Comparison of ENCODE assay signal across 23 cellular contexts in the genomic region with DNA sequence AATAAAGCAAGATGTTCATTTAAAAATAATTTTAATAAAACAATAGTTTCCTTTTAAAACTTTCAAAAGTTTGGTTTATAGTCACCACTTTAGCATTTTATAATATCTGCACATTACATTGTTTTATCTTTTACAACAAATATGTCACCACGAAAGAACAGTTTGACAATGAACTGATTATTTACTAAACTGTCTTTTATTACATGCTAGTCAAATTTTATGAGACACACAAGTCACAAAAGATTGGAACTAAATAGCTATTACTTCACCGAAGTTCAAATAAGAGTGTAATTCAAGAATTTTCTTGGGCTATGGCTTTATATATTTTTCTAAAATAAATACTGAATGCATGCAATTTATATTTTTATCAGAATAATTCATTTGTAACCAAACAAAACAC. TPM values are rescaled to one million over a fixed set of nuclear protein-coding genes. Genes with fewer than 3 reads are reported as not detected.
DNase-seq lines count a peak whose midpoint lies in the region; ATAC-seq, FAIRE-seq and TF ChIP-seq lines count a peak whose summit lies in the region.
"Had no signal": no experiment of that assay in that cellular context is flagged by ENCODE, and none has a peak within 500 bp of the region (broad histone marks: within the 10 kb centered on the region; RNA-seq: fewer than 3 reads in every experiment).

No MANE protein-coding gene starts in this region.

- DNase-seq in cardiac muscle cell (ENCODE audit: low read depth in 1 of 2, low spot score in 1 of 2), result no peak
- DNase-seq in right atrium auricular region (ENCODE audit: low spot score), result no peak
- no peak for DNase-seq in RCC 7860 (ENCODE audit: low spot score)
- DNase-seq in gastrocnemius medialis, result no peak
- DNase-seq in stimulated activated naive CD8-positive, alpha-beta T cell treated with anti-CD3 and anti-CD28 coated beads, Interleukin-15, Interleukin-2, amounts not matched to agents 100 U/mL and 50 U/mL, for 24 hours, result no peak
- no peak for DNase-seq in stimulated activated CD4-positive, alpha-beta T cell treated with anti-CD3 and anti-CD28 coated beads, Interleukin-1b, Interleukin-23, amount 100 ng/mL, for 48 hours
- DNase-seq: AML-193; Calu3; CD8-positive, alpha-beta memory T cell; GDM1; GOT3; Karpas-422; NCI-H1694 treated with DMSO at 0.1 percent for 48 hours; NCI-H2081 treated with DMSO at 0.1 percent for 48 hours; NCI-H2171 treated with DMSO at 0.1 percent for 48 hours; OCI-M1; RPMI8226; SK-N-SH had no signal

- no peaks in the 10 kb centered on the region for H3K9me3 ChIP-seq in cardiac muscle cell (ENCODE audit: low read depth)
- H3K9me3 ChIP-seq in right atrium auricular region, result no peaks in the 10 kb centered on the region
- H3K9me3 ChIP-seq in gastrocnemius medialis, result no peaks in the 10 kb centered on the region
- H3K9me3 ChIP-seq: SK-N-SH had no signal

- H3K36me3 ChIP-seq in cardiac muscle cell (peaks cover 24% of the 10 kb centered on the region), right atrium auricular region (peaks cover 1% of the 10 kb centered on the region), gastrocnemius medialis (peaks cover 0 to 4% of the 10 kb centered on the region in 2 donors)

- in situ Hi-C loops in gastrocnemius medialis (cut with MboI; ENCODE audit: low sequenced_read_pairs in 4 of 4), result loop anchor here in 1 of 4 donors (10.0 kb wide), 1 partner anchor 336 kb away; no protein-coding TSS in a partner anchor

- TF ChIP-seq CTCF in cardiac muscle cell (IDR thresholded peaks at IDR 0.05; ENCODE audit: low read depth, low read length), result no peak
- no peak for TF ChIP-seq CTCF in right atrium auricular region (IDR thresholded peaks at IDR 0.05)
- TF ChIP-seq CTCF in gastrocnemius medialis (IDR thresholded peaks at IDR 0.05 in 4 of 5, conservative IDR thresholded peaks at IDR 0.05 in 1 of 5), result no peak

- intact Hi-C loops in gastrocnemius medialis (cut with DNase I; ENCODE audit: low total_unique reads), result no loop called here

- peak overlapping the region; percentile 12 for H3K4me3 ChIP-seq in cardiac muscle cell
- H3K4me3 ChIP-seq in right atrium auricular region, result no peak overlapping the region
- H3K4me3 ChIP-seq in gastrocnemius medialis, result peak overlapping the region in 1 of 4 donors; percentile 22

- H3K27ac ChIP-seq in cardiac muscle cell (peak overlapping the region; percentile 76), right atrium auricular region (no peak overlapping the region), gastrocnemius medialis (peak overlapping the region; percentile 63 to 93 (median 88))
- H3K27ac ChIP-seq: 22Rv1 had no signal

- TF ChIP-seq POLR2A in gastrocnemius medialis (IDR thresholded peaks at IDR 0.05), result no peak

- peak; percentile 4 for FAIRE-seq in RCC 7860 (lab: Jason Lieb, UNC)
- FAIRE-seq in endometrium (lab: Jason Lieb, UNC), result peak; percentile 74
- FAIRE-seq: GM18507 had no signal

- H3K4me1 ChIP-seq in cardiac muscle cell (ENCODE audit: low read depth) (peaks cover 60% of the 10 kb centered on the region), right atrium auricular region (peaks cover 0 to 10% of the 10 kb centered on the region in 2 donors), gastrocnemius medialis (peaks cover 49 to 59% of the 10 kb centered on the region in 2 donors)

- H3K27me3 ChIP-seq in cardiac muscle cell (no peaks in the 10 kb centered on the region), right atrium auricular region (no peaks in the 10 kb centered on the region), gastrocnemius medialis (no peaks in the 10 kb centered on the region)

- no peak for ATAC-seq in gastrocnemius medialis
- ATAC-seq in HG02852 (IDR thresholded peaks at IDR 0.05; ENCODE audit: unreplicated experiment), result no peak
- no peak for ATAC-seq in stimulated activated naive CD8-positive, alpha-beta T cell treated with anti-CD3 and anti-CD28 coated beads, Interleukin-15, Interleukin-2, amounts not matched to agents 100 U/mL and 50 U/mL, for 24 hours
- ATAC-seq: HCT116 had no signal

RNA-seq across cellular contexts. Expression of gene EEF1AKMT1, which starts 57.5 kb away (rescaled TPM):
- total RNA-seq in cardiac muscle cell, result 4.2 and 7.2 TPM in 2 replicates
- polyA plus RNA-seq in cardiac muscle cell, result 11.5 and 18.3 TPM in 2 replicates
- total RNA-seq in right atrium auricular region, result 10 to 100 TPM; 11.1 to 12.5 TPM
- 1 to 10 TPM; 5.9 to 8.5 (median 8.0) TPM for total RNA-seq in gastrocnemius medialis

Comparison
In these comparisons a context has a peak if more than half of its experiments do, and no peak if none do; other contexts are left out.
1. H3K27ac ChIP-seq: peak in cardiac muscle cell (single experiment) and gastrocnemius medialis (4 of 4); none in right atrium auricular region (0 of 2).